In the genomic region with DNA sequence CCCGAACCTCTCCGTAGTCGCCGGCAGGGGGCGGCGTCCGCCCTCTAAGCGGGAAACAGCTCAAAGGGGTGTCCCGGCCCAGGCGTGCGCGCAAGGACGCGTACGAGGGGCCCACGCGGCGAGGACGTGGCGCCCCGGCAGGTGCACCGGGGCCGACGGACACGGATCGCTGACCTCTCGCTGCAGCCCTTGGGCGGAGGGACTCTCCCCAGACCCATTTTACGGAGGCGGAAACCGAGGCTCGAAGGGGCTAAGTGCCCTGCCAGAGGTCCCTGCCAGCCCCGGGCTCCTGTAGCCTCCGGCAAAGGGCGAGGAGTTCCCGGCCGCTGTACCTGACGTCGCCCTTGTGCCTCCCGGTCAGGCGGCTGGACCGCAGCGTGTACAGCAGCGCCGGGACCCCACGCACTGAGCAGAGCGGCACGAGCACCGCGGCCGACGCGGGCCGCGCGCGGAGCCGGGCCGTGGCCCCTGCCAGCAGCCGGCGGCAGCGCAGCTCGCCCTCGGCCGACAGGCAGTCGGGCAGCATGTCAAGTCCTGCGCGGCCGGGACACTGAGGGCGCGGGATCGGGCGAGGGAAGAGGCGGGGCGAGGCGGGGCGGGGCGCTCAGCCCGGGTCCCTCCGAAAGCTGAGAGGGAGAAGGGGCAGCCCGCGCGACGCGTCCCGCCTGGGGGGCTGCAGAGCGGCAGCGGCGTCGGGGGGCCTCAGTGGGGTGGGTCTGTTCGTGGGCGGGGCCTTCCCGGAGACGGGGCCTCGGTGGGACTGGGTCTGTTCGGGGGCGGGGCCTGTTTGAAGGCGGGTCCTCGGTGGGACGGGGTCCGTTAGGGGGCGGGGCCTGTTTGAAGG, we compare ENCODE assay signal across 9 cellular contexts. TPM values are rescaled to one million over a fixed set of nuclear protein-coding genes. Genes with fewer than 3 reads are reported as not detected.
DNase-seq lines count a peak whose midpoint lies in the region; ATAC-seq, FAIRE-seq and TF ChIP-seq lines count a peak whose summit lies in the region.
"Had no signal": no experiment of that assay in that cellular context is flagged by ENCODE, and none has a peak within 500 bp of the region (broad histone marks: within the 10 kb centered on the region; RNA-seq: fewer than 3 reads in every experiment).

A gene with protein sequence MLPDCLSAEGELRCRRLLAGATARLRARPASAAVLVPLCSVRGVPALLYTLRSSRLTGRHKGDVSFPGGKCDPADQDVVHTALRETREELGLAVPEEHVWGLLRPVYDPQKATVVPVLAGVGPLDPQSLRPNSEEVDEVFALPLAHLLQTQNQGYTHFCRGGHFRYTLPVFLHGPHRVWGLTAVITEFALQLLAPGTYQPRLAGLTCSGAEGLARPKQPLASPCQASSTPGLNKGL (minus strand): TSS at position 552 of the 844 bp plus-strand sequence. CDS start 26 bp downstream, at position 526.

- H3K79me2 ChIP-seq in ACC112 (ENCODE audit: control insufficient read depth, insufficient read depth, low read length, unreplicated experiment) (no peaks in the 10 kb centered on the region), HepG2 (ENCODE audit: insufficient read depth, low read length) (no peaks in the 10 kb centered on the region)

- H3K27me3 Mint-ChIP-seq in activated CD4-positive, alpha-beta T cell treated with anti-CD3 and anti-CD28 coated beads, Interleukin-2, amount 10 ng/mL, durations not matched to agents 24 days and 14 days = no peaks in the 10 kb centered on the region

- H3K9me3 Mint-ChIP-seq in activated CD4-positive, alpha-beta T cell treated with anti-CD3 and anti-CD28 coated beads, Interleukin-2, amount 10 ng/mL, durations not matched to agents 24 days and 14 days = no peaks in the 10 kb centered on the region

- H3K36me3 Mint-ChIP-seq in activated CD4-positive, alpha-beta T cell treated with anti-CD3 and anti-CD28 coated beads, Interleukin-2, amount 10 ng/mL, durations not matched to agents 24 days and 14 days (ENCODE audit: low read depth) = no peaks in the 10 kb centered on the region

- H3K27me3 ChIP-seq in ACC112 (ENCODE audit: insufficient read depth, low read length) (no peaks in the 10 kb centered on the region), HepG2 (ENCODE audit: control insufficient read depth in 1 of 2, insufficient read depth in 2 of 2, low read length in 2 of 2) (no peaks in the 10 kb centered on the region; a peak in 1 of 5 replicates)

- H3K9me3 ChIP-seq in HepG2 (ENCODE audit: low read length) = no peaks in the 10 kb centered on the region

- no peak within 1 kb of the TSS; the same call in 1 of the 2 replicates for H3K27ac ChIP-seq in ACC112 (ENCODE audit: low read depth, low read length)
- peak within 1 kb of the TSS; percentile 84 for H3K27ac ChIP-seq in HepG2 (ENCODE audit: extremely low read length, insufficient read depth, low read length)

- 0 out of 4 replicates have a peak, but pooled peaks of 1 of the 2 experiments have one; percentile 18 for TF ChIP-seq EP300 in HepG2 (IDR thresholded peaks at IDR 0.05; ENCODE audit: low read depth in 2 of 2, low read length in 2 of 2)
- TF ChIP-seq EP300 in HepG2 (CRISPR knock-in tag; IDR thresholded peaks at IDR 0.05; ENCODE audit: borderline replicate concordance) = peak; percentile 36; the same call in 1 of the 2 replicates

- peak; percentile 43 for ATAC-seq in GM18517 (IDR thresholded peaks at IDR 0.05; ENCODE audit: unreplicated experiment)
- peak; percentile 43 for ATAC-seq in HG03039 (IDR thresholded peaks at IDR 0.05; ENCODE audit: unreplicated experiment)
- peak; percentile 61 for ATAC-seq in HepG2

- BruUV-seq in HepG2 (replicated peaks; lab: Mats Ljungman, UMichigan) = no TSS peak

- H3K4me1 ChIP-seq in ACC112 (ENCODE audit: control insufficient read depth, insufficient read depth, low read length, unreplicated experiment) (peaks cover 4% of the 10 kb centered on the region), HepG2 (ENCODE audit: insufficient read depth, low read length) (peaks cover 56% of the 10 kb centered on the region)

- peak within 1 kb of the TSS; percentile 93 for H3K27ac Mint-ChIP-seq in activated CD4-positive, alpha-beta T cell treated with anti-CD3 and anti-CD28 coated beads, Interleukin-2, amount 10 ng/mL, durations not matched to agents 24 days and 14 days

- peaks cover 15% of the 10 kb centered on the region for H3K4me1 Mint-ChIP-seq in activated CD4-positive, alpha-beta T cell treated with anti-CD3 and anti-CD28 coated beads, Interleukin-2, amount 10 ng/mL, durations not matched to agents 24 days and 14 days

- peak within 1 kb of the TSS; percentile 78 for H3K9ac ChIP-seq in HepG2 (ENCODE audit: insufficient read depth, low read depth, low read length)

- 3% methylated on average over 14 of the region's 102 CpGs for WGBS in HepG2 (ENCODE audit: low lambda C conversion rate)

- H4K20me1 ChIP-seq in HepG2 (ENCODE audit: insufficient read depth, low read length) = no peaks in the 10 kb centered on the region

- CTCF ChIA-PET in HepG2 (lab: Yijun Ruan, JAX; ENCODE audit: low intra/inter-chr PET ratio, low total read pairs) = interaction anchor here (1.0 to 2.1 kb wide), 3 partner anchors 14 to 30 kb away, joined by 5 to 16 read pairs (median 13); no protein-coding TSS in a partner anchor

- intact Hi-C loops in activated CD4-positive, alpha-beta T cell treated with anti-CD3 and anti-CD28 coated beads, Interleukin-2, amount 10 ng/mL, durations not matched to agents 24 days and 14 days (cut with micrococcal nuclease) = loop anchor here (1.0 to 2.0 kb wide), 4 partner anchors 15 to 46 kb away; a partner anchor contains a TSS
- intact Hi-C loops in HepG2 (cut with micrococcal nuclease; ENCODE audit: unreplicated experiment) = loop anchor here (1.0 kb wide), 1 partner anchor 30 kb away; no protein-coding TSS in a partner anchor

- H3K4me3 Mint-ChIP-seq in activated CD4-positive, alpha-beta T cell treated with anti-CD3 and anti-CD28 coated beads, Interleukin-2, amount 10 ng/mL, durations not matched to agents 24 days and 14 days = peak within 1 kb of the TSS; percentile 86

- no peak for FAIRE-seq in HepG2 (lab: Jason Lieb, UNC)
- FAIRE-seq: TTC549 had no signal

- TF ChIP-seq CTCF in HepG2 (CRISPR knock-in tag; IDR thresholded peaks at IDR 0.05) = peak; percentile 90

- in situ Hi-C loops in HepG2 (cut with HindIII; ENCODE audit: extremely low pct_ligation_motif_present, low pct_unique_long_range_greater_than_20kb) = no loop called here

- TF ChIP-seq POLR2A in HepG2 (IDR thresholded peaks at IDR 0.05; ENCODE audit: insufficient read depth in 1 of 2, low read depth in 2 of 2, low read length in 2 of 2) = no peak; a peak in 1 of 4 replicates

- H3K4me2 ChIP-seq in HepG2 (ENCODE audit: low read depth, low read length) = peak within 1 kb of the TSS; percentile 91

- TF ChIP-seq RAD21 in HepG2 (CRISPR knock-in tag; IDR thresholded peaks at IDR 0.05) = peak; percentile 72

- DNase-seq in NCI-H2196 treated with DMSO at 0.1 percent for 48 hours (lab: John Stamatoyannopoulos, UW; ENCODE audit: unreplicated experiment) (peak; percentile 70), dedifferentiated amniotic fluid mesenchymal stem cell (ENCODE audit: extremely low spot score) (peak; percentile 71), HepG2 (ENCODE audit: low spot score) (peak; percentile 65)
- peak; percentile 98 for DNase-seq in activated CD4-positive, alpha-beta T cell treated with anti-CD3 and anti-CD28 coated beads, Interleukin-2, amount 10 ng/mL, durations not matched to agents 24 days and 14 days
- peak; percentile 84 to 87 for DNase-seq in stimulated activated CD4-positive, alpha-beta T cell treated with anti-CD3 and anti-CD28 coated beads, Interleukin-2, amount 100 ng/mL, for 48 hours

- POLR2A ChIA-PET in HepG2 (lab: Yijun Ruan, JAX) = interaction anchor here (1.0 to 4.8 kb wide), 19 partner anchors 10 to 276 kb away, joined by 3 to 52 read pairs (median 6); a partner anchor contains a TSS

- H3K4me3 ChIP-seq in ACC112 (ENCODE audit: low read depth, low read length) (peak within 1 kb of the TSS; percentile 84), HepG2 (replicated peaks in 1 of 3; ENCODE audit: insufficient read depth in 1 of 3, low read depth in 2 of 3, low read length in 3 of 3) (peak within 1 kb of the TSS; percentile 54 to 86 (median 71))

- H3K36me3 ChIP-seq in ACC112 (ENCODE audit: insufficient read depth, low read length) (no peaks in the 10 kb centered on the region), HepG2 (replicated peaks in 1 of 2; ENCODE audit: control insufficient read depth in 1 of 2, insufficient read depth in 2 of 2, low read length in 2 of 2) (no peaks in the 10 kb centered on the region)

- H2AFZ ChIP-seq in ACC112 (ENCODE audit: low read length, unreplicated experiment) (peak within 1 kb of the TSS; percentile 92), HepG2 (ENCODE audit: low read length) (no peak within 1 kb of the TSS)

TF ChIP-seq in HepG2, 621 proteins besides CTCF, POLR2A, EP300 and RAD21 (continues in another document):
- TF ChIP-seq ZBTB21 (CRISPR knock-in tag; IDR thresholded peaks at IDR 0.05) (0 out of 2 replicates have a peak, but pooled peaks have one; percentile 31), ARHGAP35 (CRISPR knock-in tag; IDR thresholded peaks at IDR 0.05; ENCODE audit: borderline replicate concordance) (peak; percentile 88; the same call in 1 of the 2 replicates)

RNA-seq across cellular contexts. Expression of the gene that starts here (rescaled TPM):
- total RNA-seq in activated CD4-positive, alpha-beta T cell treated with anti-CD3 and anti-CD28 coated beads, Interleukin-2, amount 10 ng/mL, durations not matched to agents 24 days and 14 days = 22.2 and 22.6 TPM in 2 replicates
- total RNA-seq in HepG2 (2016; rRNA removed; fragmentation: Illumina TruSeq; extraction: Trizol) = 18.0 and 25.8 TPM in 2 replicates
- total RNA-seq in HepG2 (2016; cell fraction: cytosol; rRNA removed; fragmentation: Illumina TruSeq; extraction: Trizol; ENCODE audit: low read depth) = 20.3 and 23.2 TPM in 2 replicates
- total RNA-seq in HepG2 (2016; cell fraction: insoluble cytoplasmic fraction; rRNA removed; fragmentation: Illumina TruSeq; extraction: Trizol) = 15.4 and 25.8 TPM in 2 replicates
- 20.1 and 24.5 TPM in 2 replicates for total RNA-seq in HepG2 (2016; cell fraction: membrane; rRNA removed; fragmentation: Illumina TruSeq; extraction: Trizol)
- total RNA-seq in HepG2 (2016; cell fraction: nucleus; rRNA removed; fragmentation: Illumina TruSeq; extraction: Trizol) = 14.1 and 16.1 TPM in 2 replicates
- polyA plus RNA-seq in HepG2 (2011; rRNA removed) = 6.7 and 7.8 TPM in 2 replicates
- polyA plus RNA-seq in HepG2 (2011; cell fraction: cytosol; rRNA removed) = 4.9 and 12.5 TPM in 2 replicates
- 38.1 and 38.7 TPM in 2 replicates for polyA plus RNA-seq in HepG2 (2011; cell fraction: nucleus; rRNA removed)
- polyA plus RNA-seq in HepG2 (2012) = 13.5 and 13.9 TPM in 2 replicates
- 26.1 and 30.7 TPM in 2 replicates for polyA plus RNA-seq in HepG2 (2016; cell fraction: cytosol; fragmentation: Illumina TruSeq; extraction: Trizol; ENCODE audit: low read depth)
- 20.3 and 26.5 TPM in 2 replicates for polyA plus RNA-seq in HepG2 (2016; cell fraction: insoluble cytoplasmic fraction; fragmentation: Illumina TruSeq; extraction: Trizol; ENCODE audit: low read depth)
- 20.2 and 22.8 TPM in 2 replicates for polyA plus RNA-seq in HepG2 (2016; cell fraction: membrane; fragmentation: Illumina TruSeq; extraction: Trizol; ENCODE audit: low read depth)
- 27.4 and 28.8 TPM in 2 replicates for polyA plus RNA-seq in HepG2 (2016; cell fraction: nucleus; fragmentation: Illumina TruSeq; extraction: Trizol; ENCODE audit: insufficient read depth, low read depth)
- 11.2 and 17.2 TPM in 2 replicates for polyA minus RNA-seq in HepG2 (2011; rRNA and poly(A)+ RNA removed; ENCODE audit: low replicate concordance)
- polyA minus RNA-seq in HepG2 (2011; cell fraction: cytosol; rRNA and poly(A)+ RNA removed) = 5.1 and 6.1 TPM in 2 replicates
- 11.8 and 16.4 TPM in 2 replicates for polyA minus RNA-seq in HepG2 (2011; cell fraction: nucleus; rRNA and poly(A)+ RNA removed)
